Comparison of ENCODE assay signal across 1 cellular context in genomic region chr1:113320972-113321680, GRCh38.
TF ChIP-seq lines count a peak whose summit lies in the region.

No MANE protein-coding gene starts in this region.

TF ChIP-seq in K562, 482 proteins besides CTCF, POLR2A, EP300 and RAD21 (continued from another document):
- no peak for TF ChIP-seq ETV1 (tag; conservative IDR thresholded peaks at IDR 0.05; ENCODE audit: low read depth)
- TF ChIP-seq ILK (tag; IDR thresholded peaks at IDR 0.05; ENCODE audit: borderline replicate concordance, low read depth), result no peak
- no peak for TF ChIP-seq ADNP (tag; IDR thresholded peaks at IDR 0.05)
- no peak for TF ChIP-seq ZNF384 (IDR thresholded peaks at IDR 0.05; ENCODE audit: low read depth, low read length)
- TF ChIP-seq MCM5 (IDR thresholded peaks at IDR 0.05; ENCODE audit: low read depth), result no peak
- no peak for TF ChIP-seq KLF13 (tag; IDR thresholded peaks at IDR 0.05; ENCODE audit: borderline replicate concordance, low read depth)
- no peak for TF ChIP-seq PHF20 (IDR thresholded peaks at IDR 0.05; ENCODE audit: partially characterized antibody)
- no peak for TF ChIP-seq SAP30 (IDR thresholded peaks at IDR 0.05; ENCODE audit: borderline replicate concordance, insufficient read depth, low read depth, low read length, poor library complexity, severe bottlenecking)
- TF ChIP-seq ZBTB1 (CRISPR knock-in tag; IDR thresholded peaks at IDR 0.05; ENCODE audit: borderline replicate concordance, low read depth), result no peak
- no peak for TF ChIP-seq ZNF431 (CRISPR knock-in tag; IDR thresholded peaks at IDR 0.05)
- TF ChIP-seq E2F6 (IDR thresholded peaks at IDR 0.05; ENCODE audit: borderline replicate concordance in 1 of 2, extremely low read depth in 1 of 2, insufficient read depth in 1 of 2, insufficient read length in 1 of 2, low read depth in 1 of 2, low read length in 1 of 2, poor library complexity in 1 of 2, severe bottlenecking in 1 of 2), result no peak
- TF ChIP-seq ZNF224 (CRISPR knock-in tag; IDR thresholded peaks at IDR 0.05), result no peak
